ENCODE assay signal across 9 cellular contexts in genomic region chrX:10156199-10157031, GRCh38. TPM values are rescaled to one million over a fixed set of nuclear protein-coding genes. Genes with fewer than 3 reads are reported as not detected.
DNase-seq lines count a peak whose midpoint lies in the region; ATAC-seq and TF ChIP-seq lines count a peak whose summit lies in the region.
"Had no signal": no experiment of that assay in that cellular context is flagged by ENCODE, and none has a peak within 500 bp of the region (broad histone marks: within the 10 kb centered on the region; RNA-seq: fewer than 3 reads in every experiment).

Gene CLCN4 (plus strand): TSS chrX:10156975. CDS start chrX:10185033, 28,058 bp downstream.

- peak; percentile 42 for DNase-seq in GM10266 (ENCODE audit: extremely low spot score)
- peak; percentile 30 for DNase-seq in NCI-H524 treated with DMSO at 0.1 percent for 48 hours (lab: John Stamatoyannopoulos, UW)
- peak; percentile 52 to 56 for DNase-seq in T47D (ENCODE audit: low read depth in 1 of 2, low spot score in 1 of 2)
- peak; percentile 73 for DNase-seq in iPS-NIHi11 (ENCODE audit: low spot score)
- DNase-seq in sigmoid colon: peak; percentile 65
- DNase-seq in NCI-H446 (lab: John Stamatoyannopoulos, UW): no peak
- DNase-seq in T-helper 1 cell: no peak

- peak within 1 kb of the TSS in 2 of 4 donors; percentile 27 to 28 for H3K4me3 ChIP-seq in sigmoid colon
- H3K4me3 ChIP-seq: SK-N-MC had no signal

- TF ChIP-seq POLR2A in sigmoid colon (IDR thresholded peaks at IDR 0.05): no peak

- no peak for TF ChIP-seq EP300 in sigmoid colon (IDR thresholded peaks at IDR 0.05)

- no peaks in the 10 kb centered on the region for H3K9me3 ChIP-seq in sigmoid colon

- intact Hi-C loops in sigmoid colon (cut with DNase I): no loop called here

- WGBS in sigmoid colon, 2 donors: 14 to 15% methylated on average over 27 of the region's 27 CpGs

- in situ Hi-C loops in T47D (cut with HindIII; ENCODE audit: low pct_unique_long_range_greater_than_20kb, low sequenced_read_pairs): no loop called here

- no peaks in the 10 kb centered on the region for H3K36me3 ChIP-seq in sigmoid colon

- no peak for TF ChIP-seq CTCF in GM10266 (IDR thresholded peaks at IDR 0.05; ENCODE audit: control insufficient read depth, insufficient read depth, low read depth, missing control alignments)
- no peak for TF ChIP-seq CTCF in sigmoid colon (IDR thresholded peaks at IDR 0.05)

- peaks cover 0 to 6% (median 0%) of the 10 kb centered on the region in 3 donors for H3K27me3 ChIP-seq in sigmoid colon

- H3K4me1 ChIP-seq in sigmoid colon: peaks cover 0 to 8% (median 5%) of the 10 kb centered on the region in 4 donors

- ATAC-seq in HG02798 (IDR thresholded peaks at IDR 0.05; ENCODE audit: poor library complexity, unreplicated experiment): peak; percentile 72

- H3K27ac ChIP-seq in sigmoid colon: peak within 1 kb of the TSS in 2 of 4 donors; percentile 14 to 33
- H3K27ac ChIP-seq: SK-N-MC had no signal

RNA-seq across cellular contexts. Expression of gene CLCN4, which starts in this region (rescaled TPM):
- 1 to 10 TPM in 1 of 4 donors, under 1 TPM in 3; 0.66 to 1.1 (median 0.83) TPM for total RNA-seq in sigmoid colon
- polyA plus RNA-seq in sigmoid colon: under 1 TPM; under 0.01 to 0.96 (median 0.69) TPM

Comparison
In these comparisons a context has a peak if more than half of its experiments do, and no peak if none do; other contexts are left out.
1. DNase-seq: peak in GM10266 (single experiment), NCI-H524 treated with DMSO at 0.1 percent for 48 hours (single experiment), T47D (2 of 2), iPS-NIHi11 (single experiment) and sigmoid colon (single experiment); none in NCI-H446 (0 of 2) and T-helper 1 cell (0 of 5).